Comparison of ENCODE assay signal across 21 cellular contexts in the genomic region with DNA sequence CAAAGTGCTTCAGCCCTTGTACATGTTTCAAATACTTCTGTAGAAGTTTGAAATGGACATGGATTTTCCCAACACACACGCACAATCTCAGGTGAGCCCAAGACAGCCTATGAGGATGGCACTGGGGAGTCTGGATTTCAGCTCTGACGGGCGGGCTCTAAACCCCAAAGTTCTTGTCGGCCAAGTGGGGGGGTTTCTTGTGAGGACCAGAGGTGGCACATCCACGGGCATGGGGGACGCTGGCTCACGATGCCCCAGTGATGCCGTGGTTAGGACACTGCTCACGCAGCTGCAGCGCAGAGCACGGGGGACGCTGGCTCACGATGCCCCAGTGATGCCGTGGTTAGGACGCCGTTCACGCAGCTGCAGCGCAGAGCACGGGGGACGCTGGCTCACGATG.
"Had no signal": no experiment of that assay in that cellular context is flagged by ENCODE, and none has a peak within 500 bp of the region (broad histone marks: within the 10 kb centered on the region; RNA-seq: fewer than 3 reads in every experiment).

No MANE protein-coding gene starts in this region.

- DNase-seq: colonic mucosa; cortex of kidney; effector CD8-positive, alpha-beta T cell; effector memory CD8-positive, alpha-beta T cell; endodermal cell; erythroblast; esophagus squamous epithelium; foreskin fibroblast; foreskin melanocyte; gastrocnemius medialis; glutamatergic neuron; heart right ventricle; hippocampal formation; left cardiac atrium; left lung; left ventricle myocardium superior; lower lobe of right lung; mesenchymal stem cell had no signal

- H3K9me3 Mint-ChIP-seq: dendritic cell treated with granulocyte-macrophage colony-stimulating factor and Interleukin-4, amounts not matched to agents 40 ng/mL and 50 ng/mL, for 4 days; effector memory CD8-positive, alpha-beta T cell had no signal

- H3K27me3 ChIP-seq: colonic mucosa had no signal

- H3K27ac ChIP-seq: colonic mucosa, epithelial cell of prostate, gastrocnemius medialis, left lung, lower lobe of right lung had no signal

- H3K9me3 ChIP-seq: colonic mucosa, esophagus squamous epithelium, gastrocnemius medialis, heart right ventricle, left lung, lower lobe of right lung had no signal

- H3K4me3 Mint-ChIP-seq: dendritic cell treated with granulocyte-macrophage colony-stimulating factor and Interleukin-4, amounts not matched to agents 40 ng/mL and 50 ng/mL, for 4 days; effector memory CD8-positive, alpha-beta T cell; endodermal cell had no signal

- H3K4me1 ChIP-seq: colonic mucosa, gastrocnemius medialis, lower lobe of right lung had no signal

- H3K4me1 Mint-ChIP-seq: endodermal cell had no signal

- H3K36me3 ChIP-seq: colonic mucosa, esophagus squamous epithelium, gastrocnemius medialis, heart right ventricle, left lung, lower lobe of right lung had no signal

- H3K4me3 ChIP-seq: colonic mucosa, esophagus squamous epithelium, gastrocnemius medialis, heart right ventricle, left lung, lower lobe of right lung had no signal

- H3K27ac Mint-ChIP-seq: dendritic cell treated with granulocyte-macrophage colony-stimulating factor and Interleukin-4, amounts not matched to agents 40 ng/mL and 50 ng/mL, for 4 days; effector memory CD8-positive, alpha-beta T cell; endodermal cell had no signal

- ATAC-seq: effector memory CD8-positive, alpha-beta T cell; esophagus mucosa; gastrocnemius medialis; heart right ventricle; left lung; left ventricle myocardium superior; lower lobe of right lung had no signal
